In the genomic region with DNA sequence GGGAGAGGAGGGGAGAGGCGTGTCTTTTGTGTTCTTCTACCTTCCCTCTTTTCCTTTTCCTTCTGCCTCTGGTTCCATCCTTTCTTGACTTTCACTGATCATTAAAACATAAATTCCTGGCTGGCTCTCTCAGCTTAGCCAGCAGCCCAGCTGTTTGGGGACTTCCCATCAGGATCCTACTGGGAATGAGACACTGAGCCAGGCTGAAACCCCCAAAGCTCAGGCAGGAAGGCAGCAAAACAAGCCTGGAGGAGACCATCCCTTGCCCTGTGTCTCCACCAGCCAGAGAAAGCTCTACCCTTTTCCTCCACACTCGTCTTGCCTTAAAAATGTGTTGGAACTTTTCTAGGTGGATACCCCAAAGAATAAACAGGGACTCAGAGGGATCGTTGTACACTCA, we compare ENCODE assay signal across 21 cellular contexts.
DNase-seq lines count a peak whose midpoint lies in the region; ATAC-seq and TF ChIP-seq lines count a peak whose summit lies in the region.
"Had no signal": no experiment of that assay in that cellular context is flagged by ENCODE, and none has a peak within 500 bp of the region (broad histone marks: within the 10 kb centered on the region; RNA-seq: fewer than 3 reads in every experiment).

No MANE protein-coding gene starts in this region.

- no peak for TF ChIP-seq EP300 in esophagus muscularis mucosa (IDR thresholded peaks at IDR 0.05)

- peaks cover 72% of the 10 kb centered on the region for H3K79me2 ChIP-seq in osteoblast (ENCODE audit: insufficient read depth, low read length)

- ATAC-seq in right cardiac atrium = no peak
- ATAC-seq: GM12878 had no signal

- DNase-seq in esophagus muscularis mucosa (ENCODE audit: extremely low spot score) (no peak), osteoblast (ENCODE audit: insufficient read length, low spot score, missing footprints) (peak; percentile 73), tibial artery (no peak), C1 segment of cervical spinal cord (lab: John Stamatoyannopoulos, UW) (no peak), right cardiac atrium (no peak), SIG-M5 treated with dmso at 0.1 percent for 504 hours (lab: John Stamatoyannopoulos, UW; ENCODE audit: unreplicated experiment) (no peak), mesothelial cell of epicardium (ENCODE audit: low spot score in 2 of 2, unreplicated experiment in 2 of 2) (no peak)
- DNase-seq: activated CD4-positive, alpha-beta memory T cell treated with anti-CD3 and anti-CD28 coated beads, Interleukin-2, amount 10 ng/mL, durations not matched to agents 7 days and 5 days; activated CD8-positive, alpha-beta memory T cell treated with anti-CD3 and anti-CD28 coated beads, Interleukin-2, amount 50 U/mL, for 4 hours; activated naive CD4-positive, alpha-beta T cell treated with Interleukin-2 at 50 U/mL for 16 hours; brain microvascular endothelial cell; effector CD4-positive, alpha-beta T cell; HCEC 1CT; NCI-H446 treated with DMSO at 0.1 percent for 48 hours; SIG-M5; stimulated activated CD4-positive, alpha-beta T cell treated with anti-CD3 and anti-CD28 coated beads, Interleukin-4, amount 100 ng/mL, for 24 hours had no signal

- peaks cover 58 to 72% (median 67%) of the 10 kb centered on the region in 4 donors for H3K4me1 ChIP-seq in esophagus muscularis mucosa
- H3K4me1 ChIP-seq in osteoblast (ENCODE audit: insufficient read depth, low read length) = peaks cover 9% of the 10 kb centered on the region
- peaks cover 0 to 82% (median 72%) of the 10 kb centered on the region in 4 donors for H3K4me1 ChIP-seq in tibial artery
- H3K4me1 ChIP-seq in right cardiac atrium (ENCODE audit: control insufficient read depth, insufficient read depth, low read length) = peaks cover 20% of the 10 kb centered on the region

- H3K4me3 Mint-ChIP-seq in mesothelial cell of epicardium = no peak overlapping the region
- H3K4me3 Mint-ChIP-seq: activated CD4-positive, alpha-beta memory T cell treated with anti-CD3 and anti-CD28 coated beads, Interleukin-2, amount 10 ng/mL, durations not matched to agents 7 days and 5 days; activated T-helper 1 cell treated with anti-CD3 and anti-CD28 coated beads, Interleukin-12 subunit alpha, Interleukin-12 subunit beta, Interleukin-2, Interleukin-4 antibody, amounts not matched to agents 30 ng/mL and 10 ng/mL and 1 ng/mL, durations not matched to agents 14 hours and 24 hours and 36 hours; T-helper 2 cell treated with Interferon-gamma antibody and Interleukin-4, amounts not matched to agents 5 μg/mL and 100 μg/mL, for 36 hours had no signal

- peaks cover 5% of the 10 kb centered on the region for H3K4me1 Mint-ChIP-seq in mesothelial cell of epicardium
- H3K4me1 Mint-ChIP-seq: activated CD4-positive, alpha-beta memory T cell treated with anti-CD3 and anti-CD28 coated beads, Interleukin-2, amount 10 ng/mL, durations not matched to agents 7 days and 5 days had no signal

- no peak overlapping the region for H3K4me2 ChIP-seq in osteoblast (ENCODE audit: insufficient read depth, low read length)

- H3K27ac Mint-ChIP-seq in mesothelial cell of epicardium = no peak overlapping the region
- H3K27ac Mint-ChIP-seq: activated CD4-positive, alpha-beta memory T cell treated with anti-CD3 and anti-CD28 coated beads, Interleukin-2, amount 10 ng/mL, durations not matched to agents 7 days and 5 days; activated T-helper 1 cell treated with anti-CD3 and anti-CD28 coated beads, Interleukin-12 subunit alpha, Interleukin-12 subunit beta, Interleukin-2, Interleukin-4 antibody, amounts not matched to agents 30 ng/mL and 10 ng/mL and 1 ng/mL, durations not matched to agents 14 hours and 24 hours and 36 hours; T-helper 2 cell treated with Interferon-gamma antibody and Interleukin-4, amounts not matched to agents 5 μg/mL and 100 μg/mL, for 36 hours had no signal

- H3K27me3 ChIP-seq in esophagus muscularis mucosa = no peaks in the 10 kb centered on the region
- H3K27me3 ChIP-seq in osteoblast (ENCODE audit: insufficient read depth, low read length) = no peaks in the 10 kb centered on the region
- H3K27me3 ChIP-seq in tibial artery = no peaks in the 10 kb centered on the region
- no peaks in the 10 kb centered on the region for H3K27me3 ChIP-seq in right cardiac atrium (ENCODE audit: control insufficient read depth, insufficient read depth)
- H3K27me3 ChIP-seq: brain microvascular endothelial cell had no signal

- no peak overlapping the region for H2AFZ ChIP-seq in osteoblast (ENCODE audit: low read length)

- H4K20me1 ChIP-seq in osteoblast (ENCODE audit: insufficient read depth, low read length) = peaks cover 94% of the 10 kb centered on the region

- no peaks in the 10 kb centered on the region for H3K27me3 Mint-ChIP-seq in mesothelial cell of epicardium (ENCODE audit: low read depth)

- no peaks in the 10 kb centered on the region for H3K9me3 Mint-ChIP-seq in mesothelial cell of epicardium
- H3K9me3 Mint-ChIP-seq: activated CD4-positive, alpha-beta memory T cell treated with anti-CD3 and anti-CD28 coated beads, Interleukin-2, amount 10 ng/mL, durations not matched to agents 7 days and 5 days; activated T-helper 1 cell treated with anti-CD3 and anti-CD28 coated beads, Interleukin-12 subunit alpha, Interleukin-12 subunit beta, Interleukin-2, Interleukin-4 antibody, amounts not matched to agents 30 ng/mL and 10 ng/mL and 1 ng/mL, durations not matched to agents 14 hours and 24 hours and 36 hours; T-helper 2 cell treated with Interferon-gamma antibody and Interleukin-4, amounts not matched to agents 5 μg/mL and 100 μg/mL, for 36 hours had no signal

- intact Hi-C loops in esophagus muscularis mucosa (cut with DNase I) = no loop called here
- intact Hi-C loops in tibial artery (cut with DNase I; ENCODE audit: low total_unique reads) = loop anchor here (5.0 to 10.0 kb wide), 2 partner anchors 51 to 77 kb away; a partner anchor contains a TSS
- intact Hi-C loops in right cardiac atrium (cut with DNase I) = loop anchor here in 1 of 4 donors (10.0 kb wide), 1 partner anchor 51 kb away; no protein-coding TSS in a partner anchor

- H3K36me3 Mint-ChIP-seq in mesothelial cell of epicardium = peaks cover under 1% of the 10 kb centered on the region

- H3K9me3 ChIP-seq in esophagus muscularis mucosa (no peaks in the 10 kb centered on the region), osteoblast (ENCODE audit: low read depth, low read length) (no peaks in the 10 kb centered on the region), tibial artery (no peaks in the 10 kb centered on the region), right cardiac atrium (ENCODE audit: control insufficient read depth, low read length) (no peaks in the 10 kb centered on the region)
- H3K9me3 ChIP-seq: psoas muscle had no signal

- H3K4me3 ChIP-seq in esophagus muscularis mucosa = no peak overlapping the region
- no peak overlapping the region for H3K4me3 ChIP-seq in osteoblast (ENCODE audit: insufficient read depth, low read length)
- no peak overlapping the region for H3K4me3 ChIP-seq in tibial artery
- H3K4me3 ChIP-seq in right cardiac atrium (ENCODE audit: low read length) = no peak overlapping the region
- H3K4me3 ChIP-seq: GM12878, psoas muscle had no signal

- H3K27ac ChIP-seq in angular gyrus (ENCODE audit: low read depth, low read length) (peak overlapping the region; percentile 86), esophagus muscularis mucosa (replicated peaks in 1 of 4) (peak overlapping the region; percentile 71 to 80 (median 76)), osteoblast (ENCODE audit: low read depth, low read length) (no peak overlapping the region), tibial artery (peak overlapping the region; percentile 80 to 83), right cardiac atrium (ENCODE audit: low read length) (no peak overlapping the region)
- H3K27ac ChIP-seq: brain microvascular endothelial cell, psoas muscle had no signal

- TF ChIP-seq POLR2A in esophagus muscularis mucosa (IDR thresholded peaks at IDR 0.05; ENCODE audit: low read depth) = no peak

- TF ChIP-seq CTCF in esophagus muscularis mucosa (IDR thresholded peaks at IDR 0.05) = no peak
- no peak for TF ChIP-seq CTCF in osteoblast (IDR thresholded peaks at IDR 0.05; ENCODE audit: extremely low read depth, low read depth, low read length)
- no peak for TF ChIP-seq CTCF in tibial artery (IDR thresholded peaks at IDR 0.05)
- TF ChIP-seq CTCF in mesothelial cell of epicardium (IDR thresholded peaks at IDR 0.05; ENCODE audit: unreplicated experiment) = no peak

- whole genome bisulfite sequencing in esophagus muscularis mucosa = 75% methylated on average over 3 of the region's 3 CpGs
- WGBS in right cardiac atrium = 82% methylated on average over 3 of the region's 3 CpGs

- H3K36me3 ChIP-seq in esophagus muscularis mucosa = no peaks in the 10 kb centered on the region
- peaks cover 5% of the 10 kb centered on the region for H3K36me3 ChIP-seq in osteoblast (ENCODE audit: insufficient read depth, low read length)
- H3K36me3 ChIP-seq in tibial artery = no peaks in the 10 kb centered on the region
- H3K36me3 ChIP-seq: brain microvascular endothelial cell had no signal

Comparison
In these comparisons a context has a peak if more than half of its experiments do, and no peak if none do; other contexts are left out.
1. H3K27ac ChIP-seq: peak in angular gyrus (single experiment), esophagus muscularis mucosa (4 of 4) and tibial artery (2 of 2); none in osteoblast (single experiment) and right cardiac atrium (single experiment).